In genomic region chr1:248449821-248450465, GRCh38 we compare ENCODE assay signal across 5 cellular contexts. TPM values are rescaled to one million over a fixed set of nuclear protein-coding genes. Genes with fewer than 3 reads are reported as not detected.
"Had no signal": no experiment of that assay in that cellular context is flagged by ENCODE, and none has a peak within 500 bp of the region (broad histone marks: within the 10 kb centered on the region; RNA-seq: fewer than 3 reads in every experiment).

No MANE protein-coding gene starts in this region.

RNA-seq across cellular contexts. Expression of gene OR2T2, which starts 4.5 kb away (rescaled TPM):
- polyA plus RNA-seq: esophagus, fibroblast of lung, hepatocyte, lung, right cardiac atrium had no signal

RNA-seq across cellular contexts. Expression of gene OR2T3, which starts 23.2 kb away (rescaled TPM):
- polyA plus RNA-seq: esophagus, fibroblast of lung, hepatocyte, lung, right cardiac atrium had no signal

RNA-seq across cellular contexts. Expression of gene OR2T5, which starts 38.4 kb away (rescaled TPM):
- polyA plus RNA-seq: esophagus, fibroblast of lung, hepatocyte, lung, right cardiac atrium had no signal

RNA-seq across cellular contexts. Expression of gene OR2T1, which starts 47.1 kb away (rescaled TPM):
- polyA plus RNA-seq: esophagus, fibroblast of lung, hepatocyte, lung, right cardiac atrium had no signal

RNA-seq across cellular contexts. Expression of gene OR2G6, which starts 57.9 kb away (rescaled TPM):
- polyA plus RNA-seq: esophagus, fibroblast of lung, hepatocyte, lung, right cardiac atrium had no signal
